Comparison of ENCODE assay signal across 9 cellular contexts in the genomic region with DNA sequence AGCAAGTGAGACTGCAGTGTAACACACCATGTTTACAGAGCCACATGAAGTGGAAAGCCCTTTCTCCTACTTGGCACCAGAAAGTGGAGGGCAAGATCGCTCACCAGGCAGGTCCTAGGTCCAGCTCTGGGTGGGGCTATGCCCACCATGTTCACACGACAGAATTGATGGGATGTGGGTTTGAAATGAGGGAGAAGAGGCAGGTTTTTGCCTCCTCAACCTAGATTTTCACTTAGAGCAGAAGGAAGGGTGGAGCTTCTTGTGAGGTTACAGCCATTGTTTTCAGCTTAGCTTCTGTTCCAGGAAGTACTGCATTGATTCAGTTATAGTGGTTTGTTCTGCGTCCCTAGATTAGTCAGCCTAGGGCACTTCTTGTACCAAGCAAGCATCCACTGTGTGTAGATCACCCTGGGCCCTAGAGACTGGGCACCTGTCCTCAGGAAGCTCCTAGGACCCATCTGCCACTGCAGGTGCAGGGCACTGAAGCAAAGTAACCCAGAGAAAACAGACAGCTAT. TPM values are rescaled to one million over a fixed set of nuclear protein-coding genes. Genes with fewer than 3 reads are reported as not detected.
DNase-seq lines count a peak whose midpoint lies in the region; ATAC-seq and TF ChIP-seq lines count a peak whose summit lies in the region.
"Had no signal": no experiment of that assay in that cellular context is flagged by ENCODE, and none has a peak within 500 bp of the region (broad histone marks: within the 10 kb centered on the region; RNA-seq: fewer than 3 reads in every experiment).

No MANE protein-coding gene starts in this region.

- no peaks in the 10 kb centered on the region for H3K27me3 ChIP-seq in BLaER1 treated with 17β-estradiol and CSF1 and Interleukin-3, amounts not matched to agents 10 nM and 100 nM
- H3K27me3 ChIP-seq in lower lobe of right lung (ENCODE audit: low read depth): no peaks in the 10 kb centered on the region

- H3K4me2 ChIP-seq in BLaER1 treated with 17β-estradiol and CSF1 and Interleukin-3, amounts not matched to agents 10 nM and 100 nM: peak overlapping the region; percentile 84 to 99 (median 96)

- no peaks in the 10 kb centered on the region for H3K9me3 Mint-ChIP-seq in activated CD4-positive, alpha-beta memory T cell treated with anti-CD3 and anti-CD28 coated beads, Interleukin-2, amount 10 ng/mL, durations not matched to agents 7 days and 5 days
- H3K9me3 Mint-ChIP-seq: nephron had no signal

- peaks cover 0 to 23% (median 10%) of the 10 kb centered on the region in 11 experiments; a peak in 11 of 22 replicates for H3K9me3 ChIP-seq in BLaER1 treated with 17β-estradiol and CSF1 and Interleukin-3, amounts not matched to agents 10 nM and 100 nM (replicated peaks in 1 of 11)
- no peaks in the 10 kb centered on the region for H3K9me3 ChIP-seq in lower lobe of right lung

- POLR2A ChIA-PET in activated CD4-positive, alpha-beta memory T cell treated with anti-CD3 and anti-CD28 coated beads, Interleukin-2, amount 10 ng/mL, durations not matched to agents 7 days and 5 days (lab: Charles Lee): interaction anchor here (0.7 to 8.1 kb wide), 43 partner anchors 10 to 1746 kb away, joined by 3 to 170 read pairs (median 4); partner anchors contain the start of genes CEPT1, DENND2D, DRAM2 and KCNA3

- H3K4me1 Mint-ChIP-seq in activated CD4-positive, alpha-beta memory T cell treated with anti-CD3 and anti-CD28 coated beads, Interleukin-2, amount 10 ng/mL, durations not matched to agents 7 days and 5 days: peaks cover 42% of the 10 kb centered on the region
- H3K4me1 Mint-ChIP-seq: nephron had no signal

- CTCF ChIA-PET in activated CD4-positive, alpha-beta memory T cell treated with anti-CD3 and anti-CD28 coated beads, Interleukin-2, amount 10 ng/mL, durations not matched to agents 7 days and 5 days (lab: Charles Lee): interaction anchor here (1.8 to 3.4 kb wide), 3 partner anchors 88 to 117 kb away, joined by 5 to 15 read pairs (median 14); partner anchors contain the start of gene LRIF1

- ATAC-seq in GM19324 (IDR thresholded peaks at IDR 0.05; ENCODE audit: low FRiP score, unreplicated experiment) (peak; percentile 30), HG03520 (IDR thresholded peaks at IDR 0.05; ENCODE audit: unreplicated experiment) (peak; percentile 37), lower lobe of right lung (peak; percentile 74 to 84), GM19328 (IDR thresholded peaks at IDR 0.05; ENCODE audit: unreplicated experiment) (no peak)

- peak; percentile 79 for DNase-seq in activated CD4-positive, alpha-beta memory T cell treated with anti-CD3 and anti-CD28 coated beads, Interleukin-2, amount 10 ng/mL, durations not matched to agents 7 days and 5 days
- DNase-seq in lower lobe of right lung (no peak), NCI-H446 (lab: John Stamatoyannopoulos, UW) (no peak)
- DNase-seq in effector CD8-positive, alpha-beta T cell (lab: John Stamatoyannopoulos, UW): no peak

- H3K4me3 ChIP-seq in BLaER1 treated with 17β-estradiol and CSF1 and Interleukin-3, amounts not matched to agents 10 nM and 100 nM: peak overlapping the region; percentile 75 to 97 (median 88)
- H3K4me3 ChIP-seq in lower lobe of right lung: peak overlapping the region; percentile 50

- H3K36me3 ChIP-seq in BLaER1 treated with 17β-estradiol and CSF1 and Interleukin-3, amounts not matched to agents 10 nM and 100 nM: peaks cover 16 to 54% (median 36%) of the 10 kb centered on the region in 11 experiments; a peak in 21 of 22 replicates
- no peaks in the 10 kb centered on the region for H3K36me3 ChIP-seq in lower lobe of right lung

- H3K36me3 Mint-ChIP-seq in activated CD4-positive, alpha-beta memory T cell treated with anti-CD3 and anti-CD28 coated beads, Interleukin-2, amount 10 ng/mL, durations not matched to agents 7 days and 5 days (ENCODE audit: low read depth): peaks cover 71% of the 10 kb centered on the region

- peaks cover 49 to 61% (median 56%) of the 10 kb centered on the region in 11 experiments for H4K20me1 ChIP-seq in BLaER1 treated with 17β-estradiol and CSF1 and Interleukin-3, amounts not matched to agents 10 nM and 100 nM

- no peak for TF ChIP-seq CTCF in lower lobe of right lung (IDR thresholded peaks at IDR 0.05)

- H3K9ac ChIP-seq in BLaER1 treated with 17β-estradiol and CSF1 and Interleukin-3, amounts not matched to agents 10 nM and 100 nM: peak overlapping the region; percentile 91 to 97 (median 94)

- no peaks in the 10 kb centered on the region for H3K27me3 Mint-ChIP-seq in activated CD4-positive, alpha-beta memory T cell treated with anti-CD3 and anti-CD28 coated beads, Interleukin-2, amount 10 ng/mL, durations not matched to agents 7 days and 5 days

- H3K27ac ChIP-seq in BLaER1 treated with 17β-estradiol and CSF1 and Interleukin-3, amounts not matched to agents 10 nM and 100 nM: peak overlapping the region; percentile 93 to 99 (median 97)
- H3K27ac ChIP-seq in lower lobe of right lung: peak overlapping the region; percentile 80

- intact Hi-C loops in lower lobe of right lung (cut with DNase I): no loop called here

- H3K4me1 ChIP-seq in BLaER1 treated with 17β-estradiol and CSF1 and Interleukin-3, amounts not matched to agents 10 nM and 100 nM: peaks cover 57 to 77% (median 71%) of the 10 kb centered on the region in 10 experiments
- H3K4me1 ChIP-seq in lower lobe of right lung: peaks cover 20% of the 10 kb centered on the region

- H3K4me3 Mint-ChIP-seq in activated CD4-positive, alpha-beta memory T cell treated with anti-CD3 and anti-CD28 coated beads, Interleukin-2, amount 10 ng/mL, durations not matched to agents 7 days and 5 days: peak overlapping the region; percentile 97
- H3K4me3 Mint-ChIP-seq: nephron had no signal

- peak overlapping the region; percentile 97 for H3K27ac Mint-ChIP-seq in activated CD4-positive, alpha-beta memory T cell treated with anti-CD3 and anti-CD28 coated beads, Interleukin-2, amount 10 ng/mL, durations not matched to agents 7 days and 5 days
- H3K27ac Mint-ChIP-seq: nephron had no signal

RNA-seq across cellular contexts. Expression of gene CD53, which starts 2.3 kb away (rescaled TPM):
- 100 to 1,000 TPM; 657 to 659 TPM for total RNA-seq in activated CD4-positive, alpha-beta memory T cell treated with anti-CD3 and anti-CD28 coated beads, Interleukin-2, amount 10 ng/mL, durations not matched to agents 7 days and 5 days
- 228 TPM for total RNA-seq in lower lobe of right lung
